1 cellular context compared by ENCODE assay signal in the genomic region with DNA sequence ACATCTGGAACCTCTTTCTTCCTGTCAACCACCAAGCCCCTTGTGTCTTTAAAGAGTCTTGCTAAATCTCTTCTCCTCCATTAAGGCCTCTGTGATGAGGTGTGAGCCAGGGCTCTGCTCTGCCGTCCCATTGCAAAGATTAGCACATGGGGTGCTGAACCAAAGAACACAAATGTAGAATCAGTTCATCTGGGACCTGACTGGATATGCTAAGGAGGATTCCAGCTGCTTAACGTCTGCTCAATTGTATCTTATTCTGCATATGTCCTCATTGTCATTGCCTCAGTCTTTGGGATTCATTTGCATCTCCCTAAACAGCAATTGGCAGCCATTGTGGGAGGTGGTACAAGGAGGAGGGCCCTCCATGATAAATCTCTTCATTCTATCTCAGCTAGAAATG.
A peak's percentile ranks its signal among the peaks of the same experiment; 100 is the strongest.
TF ChIP-seq lines count a peak whose summit lies in the region.

No MANE protein-coding gene starts in this region.

TF ChIP-seq in GM23338, 12 proteins besides CTCF, POLR2A, EP300 and RAD21:
- 0 out of 2 replicates have a peak, but pooled peaks have one; percentile 39 for TF ChIP-seq ZNF462 (CRISPR knock-in tag; IDR thresholded peaks at IDR 0.05)
- no peak for TF ChIP-seq STAT1 (IDR thresholded peaks at IDR 0.05; ENCODE audit: unreplicated experiment)
- TF ChIP-seq ZNF331 (CRISPR knock-in tag; IDR thresholded peaks at IDR 0.05; ENCODE audit: low read depth), result no peak
TF ChIP-seq in GM23338: peak in this region for 1.
